ENCODE assay signal across 1 cellular context in genomic region chr9:91345978-91346377, GRCh38.
TF ChIP-seq lines count a peak whose summit lies in the region.

No MANE protein-coding gene starts in this region.

TF ChIP-seq in WTC11, 78 proteins besides CTCF, POLR2A, EP300 and RAD21 (continued from another document):
- TF ChIP-seq ZNF425 (CRISPR knock-in tag; conservative IDR thresholded peaks at IDR 0.05) (no peak), GTF2I (CRISPR knock-in tag; conservative IDR thresholded peaks at IDR 0.05) (no peak)
TF ChIP-seq in WTC11: peak in this region for 0.
